ENCODE assay signal across 10 cellular contexts in genomic region chr3:111737056-111737711, GRCh38.
DNase-seq lines count a peak whose midpoint lies in the region; ATAC-seq, FAIRE-seq and TF ChIP-seq lines count a peak whose summit lies in the region.
"Had no signal": no experiment of that assay in that cellular context is flagged by ENCODE, and none has a peak within 500 bp of the region (broad histone marks: within the 10 kb centered on the region; RNA-seq: fewer than 3 reads in every experiment).

No MANE protein-coding gene starts in this region.

- H3K27me3 Mint-ChIP-seq in activated naive CD8-positive, alpha-beta T cell treated with anti-CD3 and anti-CD28 coated beads, Interleukin-2, amount 50 U/mL, for 24 hours: no peaks in the 10 kb centered on the region
- H3K27me3 Mint-ChIP-seq in activated naive CD8-positive, alpha-beta T cell treated with anti-CD3 and anti-CD28 coated beads for 36 hours: no peaks in the 10 kb centered on the region
- H3K27me3 Mint-ChIP-seq: activated CD4-positive, alpha-beta memory T cell treated with anti-CD3 and anti-CD28 coated beads for 36 hours had no signal

- no peak overlapping the region for H3K4me3 ChIP-seq in fibroblast of pulmonary artery (replicated peaks; ENCODE audit: low read depth, low read length)
- no peak overlapping the region for H3K4me3 ChIP-seq in osteoblast (ENCODE audit: insufficient read depth, low read length)
- no peak overlapping the region for H3K4me3 ChIP-seq in uterus

- H3K36me3 ChIP-seq in osteoblast (ENCODE audit: insufficient read depth, low read length) (no peaks in the 10 kb centered on the region), uterus (no peaks in the 10 kb centered on the region)

- peaks cover 34% of the 10 kb centered on the region for H3K4me1 Mint-ChIP-seq in activated naive CD8-positive, alpha-beta T cell treated with anti-CD3 and anti-CD28 coated beads, Interleukin-2, amount 50 U/mL, for 24 hours
- peaks cover 24% of the 10 kb centered on the region for H3K4me1 Mint-ChIP-seq in activated naive CD8-positive, alpha-beta T cell treated with anti-CD3 and anti-CD28 coated beads for 36 hours

- TF ChIP-seq POLR2A in uterus (IDR thresholded peaks at IDR 0.05) (no peak), GM12891 (IDR thresholded peaks at IDR 0.05; ENCODE audit: low read depth, low read length) (no peak)

- H3K4me1 ChIP-seq in osteoblast (ENCODE audit: insufficient read depth, low read length) (peaks cover 61% of the 10 kb centered on the region), uterus (peaks cover 0 to 14% of the 10 kb centered on the region in 2 donors)

- no peaks in the 10 kb centered on the region for H4K20me1 ChIP-seq in osteoblast (ENCODE audit: insufficient read depth, low read length)

- peaks cover 13% of the 10 kb centered on the region for H3K36me3 Mint-ChIP-seq in activated naive CD8-positive, alpha-beta T cell treated with anti-CD3 and anti-CD28 coated beads, Interleukin-2, amount 50 U/mL, for 24 hours (ENCODE audit: low read depth)
- H3K36me3 Mint-ChIP-seq in activated naive CD8-positive, alpha-beta T cell treated with anti-CD3 and anti-CD28 coated beads for 36 hours: peaks cover 9% of the 10 kb centered on the region

- H3K9me3 ChIP-seq in osteoblast (ENCODE audit: low read depth, low read length) (no peaks in the 10 kb centered on the region), uterus (no peaks in the 10 kb centered on the region)

- DNase-seq in activated naive CD8-positive, alpha-beta T cell treated with anti-CD3 and anti-CD28 coated beads, Interleukin-2, amount 50 U/mL, for 24 hours: no peak
- DNase-seq in activated naive CD8-positive, alpha-beta T cell treated with anti-CD3 and anti-CD28 coated beads for 36 hours: no peak
- peak; percentile 47 for DNase-seq in fibroblast of pulmonary artery (ENCODE audit: low read depth)
- DNase-seq in osteoblast (ENCODE audit: insufficient read length, low spot score, missing footprints): no peak
- peak in 1 of 2 donors; percentile 41 for DNase-seq in uterus
- DNase-seq in GM12891 (ENCODE audit: insufficient read length, low spot score): no peak
- no peak for DNase-seq in T-helper 9 cell
- no peak for DNase-seq in DMS 273 (lab: John Stamatoyannopoulos, UW; ENCODE audit: unreplicated experiment)
- DNase-seq: activated CD4-positive, alpha-beta memory T cell treated with anti-CD3 and anti-CD28 coated beads for 36 hours; NCI-H2081 had no signal

- H3K79me2 ChIP-seq in osteoblast (ENCODE audit: insufficient read depth, low read length): no peaks in the 10 kb centered on the region

- H3K27ac Mint-ChIP-seq in activated naive CD8-positive, alpha-beta T cell treated with anti-CD3 and anti-CD28 coated beads, Interleukin-2, amount 50 U/mL, for 24 hours: peak overlapping the region; percentile 10
- no peak overlapping the region for H3K27ac Mint-ChIP-seq in activated naive CD8-positive, alpha-beta T cell treated with anti-CD3 and anti-CD28 coated beads for 36 hours
- H3K27ac Mint-ChIP-seq: activated CD4-positive, alpha-beta memory T cell treated with anti-CD3 and anti-CD28 coated beads for 36 hours had no signal

- peak overlapping the region; percentile 84 for H3K27ac ChIP-seq in osteoblast (ENCODE audit: low read depth, low read length)
- peak overlapping the region; percentile 83 to 95 for H3K27ac ChIP-seq in uterus

- H3K9me3 Mint-ChIP-seq in activated naive CD8-positive, alpha-beta T cell treated with anti-CD3 and anti-CD28 coated beads, Interleukin-2, amount 50 U/mL, for 24 hours: peaks cover 5% of the 10 kb centered on the region
- peaks cover 1% of the 10 kb centered on the region for H3K9me3 Mint-ChIP-seq in activated naive CD8-positive, alpha-beta T cell treated with anti-CD3 and anti-CD28 coated beads for 36 hours
- H3K9me3 Mint-ChIP-seq: activated CD4-positive, alpha-beta memory T cell treated with anti-CD3 and anti-CD28 coated beads for 36 hours had no signal

- H3K27me3 ChIP-seq in osteoblast (ENCODE audit: insufficient read depth, low read length): no peaks in the 10 kb centered on the region
- no peaks in the 10 kb centered on the region for H3K27me3 ChIP-seq in uterus

- intact Hi-C loops in uterus (cut with DNase I; ENCODE audit: low total_unique reads): no loop called here

- no peak for ATAC-seq in activated naive CD8-positive, alpha-beta T cell treated with anti-CD3 and anti-CD28 coated beads, Interleukin-2, amount 50 U/mL, for 24 hours

- H2AFZ ChIP-seq in osteoblast (ENCODE audit: low read length): no peak overlapping the region

- peak overlapping the region; percentile 32 for H3K4me2 ChIP-seq in osteoblast (ENCODE audit: insufficient read depth, low read length)

- no peak for FAIRE-seq in GM12891 (lab: Jason Lieb, UNC)

- H3K4me3 Mint-ChIP-seq in activated naive CD8-positive, alpha-beta T cell treated with anti-CD3 and anti-CD28 coated beads, Interleukin-2, amount 50 U/mL, for 24 hours: no peak overlapping the region
- no peak overlapping the region for H3K4me3 Mint-ChIP-seq in activated naive CD8-positive, alpha-beta T cell treated with anti-CD3 and anti-CD28 coated beads for 36 hours
- H3K4me3 Mint-ChIP-seq: activated CD4-positive, alpha-beta memory T cell treated with anti-CD3 and anti-CD28 coated beads for 36 hours had no signal

- TF ChIP-seq CTCF in fibroblast of pulmonary artery (IDR thresholded peaks at IDR 0.05; ENCODE audit: low read length, missing control alignments) (no peak), osteoblast (IDR thresholded peaks at IDR 0.05; ENCODE audit: extremely low read depth, low read depth, low read length) (no peak), uterus (IDR thresholded peaks at IDR 0.05) (no peak)

TF ChIP-seq in GM12891, 5 proteins besides CTCF, POLR2A, EP300 and RAD21:
- TF ChIP-seq PAX5 (IDR thresholded peaks at IDR 0.05; ENCODE audit: insufficient read depth, low read length, severe bottlenecking) (no peak), POU2F2 (IDR thresholded peaks at IDR 0.05; ENCODE audit: low read depth, low read length) (no peak), TAF1 (IDR thresholded peaks at IDR 0.05; ENCODE audit: low read depth, low read length) (no peak), POLR2AphosphoS5 (IDR thresholded peaks at IDR 0.05; ENCODE audit: low read depth, low read length) (no peak), SPI1 (IDR thresholded peaks at IDR 0.05; ENCODE audit: low read depth, low read length) (no peak)
